Comparison of ENCODE assay signal across 23 cellular contexts in the genomic region with DNA sequence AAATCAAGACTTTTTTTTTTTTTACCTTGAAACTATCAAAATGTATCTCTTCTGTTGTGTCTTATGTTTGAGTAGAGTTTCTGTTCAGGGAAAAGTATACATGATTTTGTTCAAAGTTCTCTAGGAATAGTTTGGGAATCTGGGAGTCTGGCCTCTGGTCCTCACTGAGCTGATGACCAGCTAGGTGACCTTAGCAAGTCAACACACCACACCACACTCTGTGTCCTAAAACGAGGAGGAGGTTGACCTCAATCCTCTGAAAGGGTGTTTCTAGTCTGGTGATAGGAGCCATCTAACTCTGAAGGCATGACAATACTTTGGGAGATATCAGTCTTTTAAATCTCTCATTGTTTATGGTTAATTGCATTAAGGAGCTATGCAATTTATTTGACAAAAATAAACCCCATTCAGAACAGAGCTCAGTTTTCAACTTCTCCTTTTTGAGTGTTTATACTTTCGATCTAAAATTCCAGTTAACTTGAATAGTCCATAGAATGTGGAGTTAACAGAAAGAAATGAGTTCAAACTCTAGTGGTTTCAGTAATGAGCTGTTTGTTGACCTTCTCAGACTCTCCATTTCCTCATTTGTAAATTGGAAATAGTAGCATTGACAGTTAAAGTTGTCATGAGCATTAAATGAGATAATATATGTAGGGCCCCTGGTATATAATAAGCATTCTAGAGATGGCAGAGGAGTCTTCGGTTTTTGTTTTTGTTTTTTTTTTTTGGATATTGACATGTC.
"Had no signal": no experiment of that assay in that cellular context is flagged by ENCODE, and none has a peak within 500 bp of the region (broad histone marks: within the 10 kb centered on the region; RNA-seq: fewer than 3 reads in every experiment).

No MANE protein-coding gene starts in this region.

- ATAC-seq: activated naive CD4-positive, alpha-beta T cell treated with anti-CD3 and anti-CD28 coated beads, Interleukin-2, amount 50 U/mL, for 72 hours; activated T-cell treated with anti-CD3 and anti-CD28 coated beads, Interleukin-2, amount 50 U/mL, for 4 hours; Right ventricle myocardium inferior; T-cell had no signal

- H3K9me3 Mint-ChIP-seq: activated CD4-positive, alpha-beta memory T cell treated with anti-CD3 and anti-CD28 coated beads for 36 hours; activated CD4-positive, alpha-beta T cell treated with anti-CD3 and anti-CD28 coated beads, Interleukin-2, amount 10 ng/mL, durations not matched to agents 7 days and 5 days; activated naive CD4-positive, alpha-beta T cell treated with anti-CD3 and anti-CD28 coated beads, Interleukin-2, amount 50 U/mL, for 72 hours; activated T-cell treated with anti-CD3 and anti-CD28 coated beads, Interleukin-2, amount 50 U/mL, for 4 hours had no signal

- H3K27me3 Mint-ChIP-seq: activated CD4-positive, alpha-beta memory T cell treated with anti-CD3 and anti-CD28 coated beads for 36 hours; activated CD4-positive, alpha-beta T cell treated with anti-CD3 and anti-CD28 coated beads, Interleukin-2, amount 10 ng/mL, durations not matched to agents 7 days and 5 days; T-cell had no signal

- H3K36me3 Mint-ChIP-seq: activated CD4-positive, alpha-beta memory T cell treated with anti-CD3 and anti-CD28 coated beads for 36 hours; activated naive CD4-positive, alpha-beta T cell treated with anti-CD3 and anti-CD28 coated beads, Interleukin-2, amount 50 U/mL, for 72 hours; T-cell had no signal

- H3K27ac Mint-ChIP-seq: activated CD4-positive, alpha-beta memory T cell treated with anti-CD3 and anti-CD28 coated beads for 36 hours; activated CD4-positive, alpha-beta T cell treated with anti-CD3 and anti-CD28 coated beads, Interleukin-2, amount 10 ng/mL, durations not matched to agents 7 days and 5 days; activated naive CD4-positive, alpha-beta T cell treated with anti-CD3 and anti-CD28 coated beads, Interleukin-2, amount 50 U/mL, for 72 hours; T-cell had no signal

- DNase-seq: activated CD4-positive, alpha-beta memory T cell treated with anti-CD3 and anti-CD28 coated beads for 36 hours; activated CD4-positive, alpha-beta T cell treated with anti-CD3 and anti-CD28 coated beads, Interleukin-2, amount 10 ng/mL, durations not matched to agents 7 days and 5 days; activated CD4-positive, CD25-positive, alpha-beta regulatory T cell; activated CD8-positive, alpha-beta memory T cell treated with anti-CD3 and anti-CD28 coated beads for 24 hours; activated effector memory CD4-positive, alpha-beta T cell treated with anti-CD3 and anti-CD28 coated beads, Interleukin-2, amount 50 U/mL, for 16 hours; activated naive CD4-positive, alpha-beta T cell treated with Interleukin-2 at 50 U/mL for 16 hours; activated T-cell treated with anti-CD3 and anti-CD28 coated beads, Interleukin-2, amount 50 U/mL, for 4 hours; Kasumi-1; KBM-7; NCI-H1105 treated with DMSO at 0.1 percent for 48 hours; NCI-H1436 treated with DMSO at 0.1 percent for 48 hours; NCI-H187; NCI-H2081; NCI-H446; NCI-H524; RPMI8226; T-cell; T-helper 2 cell; T1000 had no signal

- H3K27ac ChIP-seq: SK-N-MC had no signal

- FAIRE-seq: TTC549 had no signal

- H3K4me3 ChIP-seq: SK-N-MC had no signal

- H3K4me1 Mint-ChIP-seq: activated CD4-positive, alpha-beta T cell treated with anti-CD3 and anti-CD28 coated beads, Interleukin-2, amount 10 ng/mL, durations not matched to agents 7 days and 5 days; T-cell had no signal

- H3K4me3 Mint-ChIP-seq: activated CD4-positive, alpha-beta memory T cell treated with anti-CD3 and anti-CD28 coated beads for 36 hours; activated CD4-positive, alpha-beta T cell treated with anti-CD3 and anti-CD28 coated beads, Interleukin-2, amount 10 ng/mL, durations not matched to agents 7 days and 5 days; activated T-cell treated with anti-CD3 and anti-CD28 coated beads, Interleukin-2, amount 50 U/mL, for 4 hours; T-cell had no signal
